In genomic region chr1:51517361-51518032, GRCh38 we compare ENCODE assay signal across 8 cellular contexts. TPM values are rescaled to one million over a fixed set of nuclear protein-coding genes. Genes with fewer than 3 reads are reported as not detected.
A peak's percentile ranks its signal among the peaks of the same experiment; 100 is the strongest.
DNase-seq lines count a peak whose midpoint lies in the region; ATAC-seq and TF ChIP-seq lines count a peak whose summit lies in the region.

No MANE protein-coding gene starts in this region.

- DNase-seq in AG04450 (ENCODE audit: low read depth, low spot score), result no peak
- DNase-seq in HCT116 (ENCODE audit: low read depth, low spot score), result no peak
- no peak for DNase-seq in activated naive CD4-positive, alpha-beta T cell treated with anti-CD3 and anti-CD28 coated beads, Interleukin-2, amount 50 U/mL, for 72 hours (ENCODE audit: low spot score in 2 of 2)
- DNase-seq in NCI-H2196 (lab: John Stamatoyannopoulos, UW; ENCODE audit: unreplicated experiment), result no peak

- no peaks in the 10 kb centered on the region for H3K36me3 ChIP-seq in HCT116 (ENCODE audit: control insufficient read depth in 1 of 2, insufficient read depth in 2 of 2, low read length in 2 of 2)

- intact Hi-C loops in HCT116 (cut with micrococcal nuclease), result no loop called here

- H3K9me2 ChIP-seq in HCT116 (ENCODE audit: insufficient read depth), result no peaks in the 10 kb centered on the region

- peak overlapping the region; percentile 94 to 98 for H3K27ac Mint-ChIP-seq in activated naive CD4-positive, alpha-beta T cell treated with anti-CD3 and anti-CD28 coated beads, Interleukin-2, amount 50 U/mL, for 72 hours
- H3K27ac Mint-ChIP-seq in stimulated activated memory B cell treated with anti-CD40 and anti-IgM and Interleukin-4, amounts not matched to agents 10 μg/mL and 1 μg/mL and 100 μg/mL, for 72 hours, result peak overlapping the region; percentile 94

- H3K9me3 ChIP-seq in AG04450 (ENCODE audit: control insufficient read depth, insufficient read depth, low read length), result no peaks in the 10 kb centered on the region
- no peaks in the 10 kb centered on the region for H3K9me3 ChIP-seq in HCT116 (ENCODE audit: control insufficient read depth in 1 of 2, insufficient read depth in 1 of 2, low read depth in 1 of 2, low read length in 2 of 2)
- no peaks in the 10 kb centered on the region for H3K9me3 ChIP-seq in iPS-18c (ENCODE audit: control insufficient read depth, insufficient read depth, low read length)

- H3K36me3 Mint-ChIP-seq in activated naive CD4-positive, alpha-beta T cell treated with anti-CD3 and anti-CD28 coated beads, Interleukin-2, amount 50 U/mL, for 72 hours, result peaks cover 14 to 21% of the 10 kb centered on the region in 2 donors
- peaks cover 7% of the 10 kb centered on the region for H3K36me3 Mint-ChIP-seq in stimulated activated memory B cell treated with anti-CD40 and anti-IgM and Interleukin-4, amounts not matched to agents 10 μg/mL and 1 μg/mL and 100 μg/mL, for 72 hours

- RAD21 ChIA-PET in HCT116 (lab: Charles Lee; ENCODE audit: low non-redundant PET in 1 of 2, low total read pairs in 2 of 2, uncharacterized antibody in 2 of 2, unreplicated experiment in 2 of 2), result no interaction called here

- H4K20me1 ChIP-seq in HCT116 (ENCODE audit: insufficient read depth), result no peaks in the 10 kb centered on the region

- peak overlapping the region; percentile 82 for H3K9ac ChIP-seq in HCT116 (ENCODE audit: low read length)

- CTCF ChIA-PET in AG04450 (lab: Charles Lee) (interaction anchor here (2.9 kb wide), 1 partner anchor 17 kb away, joined by 10 read pairs; no protein-coding TSS in a partner anchor), HCT116 (lab: Charles Lee) (no interaction called here)

- peak overlapping the region; percentile 97 for H3K4me3 Mint-ChIP-seq in stimulated activated memory B cell treated with anti-CD40 and anti-IgM and Interleukin-4, amounts not matched to agents 10 μg/mL and 1 μg/mL and 100 μg/mL, for 72 hours

- H3K27me3 Mint-ChIP-seq in stimulated activated memory B cell treated with anti-CD40 and anti-IgM and Interleukin-4, amounts not matched to agents 10 μg/mL and 1 μg/mL and 100 μg/mL, for 72 hours, result no peaks in the 10 kb centered on the region

- H3K27me3 ChIP-seq in AG04450 (ENCODE audit: control insufficient read depth, insufficient read depth, low read length) (no peaks in the 10 kb centered on the region), HCT116 (ENCODE audit: insufficient read depth, low read length) (no peaks in the 10 kb centered on the region)

- BruUV-seq in HCT116 (replicated peaks; lab: Mats Ljungman, UMichigan), result TSS peak; percentile 39

- TF ChIP-seq CTCF in AG04450 (IDR thresholded peaks at IDR 0.05; ENCODE audit: low read depth, low read length), result no peak
- no peak for TF ChIP-seq CTCF in HCT116 (IDR thresholded peaks at IDR 0.05 in 2 of 3, conservative IDR thresholded peaks at IDR 0.05 in 1 of 3; ENCODE audit: borderline replicate concordance in 1 of 3, insufficient read depth in 1 of 3, low read depth in 2 of 3, low read length in 2 of 3)

- peak overlapping the region; percentile 99 for H3K4me2 ChIP-seq in HCT116 (ENCODE audit: low read length)

- no peak for ATAC-seq in HCT116
- no peak for ATAC-seq in activated naive CD4-positive, alpha-beta T cell treated with anti-CD3 and anti-CD28 coated beads, Interleukin-2, amount 50 U/mL, for 72 hours
- ATAC-seq in stimulated activated memory B cell treated with anti-CD40 and anti-IgM and Interleukin-4, amounts not matched to agents 10 μg/mL and 1 μg/mL and 100 μg/mL, for 72 hours, result no peak
- no peak for ATAC-seq in HG03159 (IDR thresholded peaks at IDR 0.05; ENCODE audit: unreplicated experiment)
- ATAC-seq in GM18867 (IDR thresholded peaks at IDR 0.05; ENCODE audit: unreplicated experiment), result no peak

- H3K4me1 Mint-ChIP-seq in stimulated activated memory B cell treated with anti-CD40 and anti-IgM and Interleukin-4, amounts not matched to agents 10 μg/mL and 1 μg/mL and 100 μg/mL, for 72 hours, result peaks cover 68% of the 10 kb centered on the region

- H2AFZ ChIP-seq in HCT116 (ENCODE audit: low read depth, low read length, poor library complexity, severe bottlenecking), result no peak overlapping the region

- TF ChIP-seq POLR2A in HCT116 (IDR thresholded peaks at IDR 0.05; ENCODE audit: borderline replicate concordance, extremely low read depth, insufficient read depth, insufficient read length), result no peak

- peaks cover 5 to 8% of the 10 kb centered on the region in 2 experiments for H3K4me1 ChIP-seq in HCT116 (ENCODE audit: control insufficient read depth in 1 of 2, insufficient read depth in 2 of 2, low read length in 2 of 2)

- no peak for TF ChIP-seq RAD21 in HCT116 (IDR thresholded peaks at IDR 0.05; ENCODE audit: low read depth)

- H3K9me3 Mint-ChIP-seq in activated naive CD4-positive, alpha-beta T cell treated with anti-CD3 and anti-CD28 coated beads, Interleukin-2, amount 50 U/mL, for 72 hours, result peaks cover 0 to 9% of the 10 kb centered on the region in 2 donors
- H3K9me3 Mint-ChIP-seq in stimulated activated memory B cell treated with anti-CD40 and anti-IgM and Interleukin-4, amounts not matched to agents 10 μg/mL and 1 μg/mL and 100 μg/mL, for 72 hours, result no peaks in the 10 kb centered on the region

- POLR2A ChIA-PET in AG04450 (lab: Yijun Ruan, JAX) (interaction anchor here (1.5 kb wide), 1 partner anchor 18 kb away, joined by 3 read pairs; no protein-coding TSS in a partner anchor), HCT116 (lab: Charles Lee) (no interaction called here)

- H3K4me3 ChIP-seq in AG04450 (ENCODE audit: low read depth, low read length), result peak overlapping the region; percentile 81
- H3K4me3 ChIP-seq in HCT116 (replicated peaks in 1 of 2; ENCODE audit: low read depth in 1 of 2, low read length in 2 of 2), result peak overlapping the region; percentile 78 to 82
- peak overlapping the region; percentile 90 for H3K4me3 ChIP-seq in iPS-18c (ENCODE audit: insufficient read depth, low read depth, low read length)

- no peak overlapping the region for H3K27ac ChIP-seq in AG04450 (ENCODE audit: low read depth, low read length)
- peak overlapping the region; percentile 86; the same call in 1 of the 2 replicates for H3K27ac ChIP-seq in HCT116 (ENCODE audit: low read depth, low read length)

- H3K79me2 ChIP-seq in HCT116 (ENCODE audit: insufficient read depth, low read length), result peaks cover 60% of the 10 kb centered on the region

TF ChIP-seq in HCT116, 20 proteins besides CTCF, POLR2A, EP300 and RAD21:
- TF ChIP-seq CBX3 (IDR thresholded peaks at IDR 0.05; ENCODE audit: low read depth) (no peak), TCF7L2 (IDR thresholded peaks at IDR 0.05; ENCODE audit: borderline replicate concordance, extremely low read depth, insufficient read depth, insufficient read length) (peak; percentile 37), SIN3A (IDR thresholded peaks at IDR 0.05; ENCODE audit: low read depth) (no peak), EGR1 (IDR thresholded peaks at IDR 0.05; ENCODE audit: low read depth) (no peak), MAX (IDR thresholded peaks at IDR 0.05) (no peak), ZBTB33 (IDR thresholded peaks at IDR 0.05; ENCODE audit: extremely low read depth, insufficient replicate concordance, low read length) (no peak), JUND (IDR thresholded peaks at IDR 0.05) (no peak), POLR2AphosphoS5 (IDR thresholded peaks at IDR 0.05; ENCODE audit: low read depth, low read length) (no peak)
TF ChIP-seq in HCT116: peak in this region for 1.

RNA-seq across cellular contexts. Expression of gene EPS15, which starts 1.6 kb away (rescaled TPM):
- polyA plus RNA-seq in AG04450 (2011; rRNA removed), result 40.9 and 55.4 TPM in 2 replicates
- polyA minus RNA-seq in AG04450 (2011; rRNA and poly(A)+ RNA removed), result 28.6 and 56.6 TPM in 2 replicates
- 41.2 TPM for total RNA-seq in HCT116 (2021; ENCODE audit: unreplicated experiment)
- polyA plus RNA-seq in HCT116 (2012), result 18.1 and 18.6 TPM in 2 replicates
- total RNA-seq in activated naive CD4-positive, alpha-beta T cell treated with anti-CD3 and anti-CD28 coated beads, Interleukin-2, amount 50 U/mL, for 72 hours, result 10 to 100 TPM; 56.4 to 59.9 TPM
